Comparison of ENCODE assay signal across 17 cellular contexts in genomic region chr22:31441652-31442051, GRCh38.
"Had no signal": no experiment of that assay in that cellular context is flagged by ENCODE, and none has a peak within 500 bp of the region (broad histone marks: within the 10 kb centered on the region; RNA-seq: fewer than 3 reads in every experiment).

No MANE protein-coding gene starts in this region.

- ATAC-seq: gastrocnemius medialis, heart right ventricle, left colon had no signal

- DNase-seq: activated CD4-positive, alpha-beta T cell treated with anti-CD3 and anti-CD28 coated beads, Interleukin-2, amount 50 U/mL, for 4 hours; activated CD4-positive, CD25-positive, alpha-beta regulatory T cell treated with anti-CD3 and anti-CD28 coated beads, Interleukin-2, amount 50 U/mL, for 72 hours; activated CD8-positive, alpha-beta memory T cell treated with anti-CD3 and anti-CD28 coated beads, Interleukin-2, amount 50 U/mL, for 48 hours; dermis blood vessel endothelial cell; gastrocnemius medialis; heart right ventricle; left colon; sigmoid colon; spleen; T-helper 9 cell; tibial artery had no signal

- H3K27me3 ChIP-seq: ascending aorta, breast epithelium, gastrocnemius medialis, heart right ventricle, sigmoid colon, spleen, tibial artery had no signal

- H3K9me3 Mint-ChIP-seq: activated T-helper 1 cell treated with anti-CD3 and anti-CD28 coated beads, Interleukin-12 subunit alpha, Interleukin-12 subunit beta, Interleukin-2, Interleukin-4 antibody, amounts not matched to agents 30 ng/mL and 10 ng/mL and 1 ng/mL, durations not matched to agents 14 hours and 24 hours and 36 hours had no signal

- H3K4me3 Mint-ChIP-seq: activated T-helper 1 cell treated with anti-CD3 and anti-CD28 coated beads, Interleukin-12 subunit alpha, Interleukin-12 subunit beta, Interleukin-2, Interleukin-4 antibody, amounts not matched to agents 30 ng/mL and 10 ng/mL and 1 ng/mL, durations not matched to agents 14 hours and 24 hours and 36 hours had no signal

- H3K27ac ChIP-seq: ascending aorta, breast epithelium, epithelial cell of prostate, gastrocnemius medialis, parathyroid adenoma, sigmoid colon, SK-N-MC, spleen, tibial artery had no signal

- H3K4me1 ChIP-seq: ascending aorta, breast epithelium, sigmoid colon, spleen, tibial artery had no signal

- H2AFZ ChIP-seq: parathyroid adenoma had no signal

- H3K27ac Mint-ChIP-seq: activated T-helper 1 cell treated with anti-CD3 and anti-CD28 coated beads, Interleukin-12 subunit alpha, Interleukin-12 subunit beta, Interleukin-2, Interleukin-4 antibody, amounts not matched to agents 30 ng/mL and 10 ng/mL and 1 ng/mL, durations not matched to agents 14 hours and 24 hours and 36 hours had no signal

- H3K4me3 ChIP-seq: ascending aorta, breast epithelium, gastrocnemius medialis, heart right ventricle, sigmoid colon, SK-N-MC, spleen, tibial artery had no signal

- H3K9ac ChIP-seq: parathyroid adenoma had no signal

- H3K9me3 ChIP-seq: ascending aorta, breast epithelium, gastrocnemius medialis, heart right ventricle, sigmoid colon, spleen, tibial artery had no signal
